Comparison of ENCODE assay signal across 17 cellular contexts in the genomic region with DNA sequence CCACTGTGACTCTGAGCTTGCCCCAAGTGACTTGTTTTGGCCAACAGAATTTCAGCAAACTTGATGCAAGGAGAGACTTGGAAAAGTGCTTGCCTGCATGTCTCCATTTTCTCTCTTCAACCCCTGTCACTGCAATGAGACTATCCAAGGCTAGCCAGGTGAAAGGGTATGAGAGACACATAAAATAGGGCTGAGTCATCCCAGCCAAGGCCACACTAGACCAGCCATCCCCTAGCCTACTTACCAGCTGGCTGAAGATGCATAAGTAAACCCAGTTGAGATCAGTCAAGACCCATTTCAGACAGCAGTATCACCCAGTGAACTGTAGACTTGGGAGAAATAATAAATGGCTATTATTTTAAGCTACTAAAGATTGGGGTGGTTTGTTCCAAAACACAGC.
"Had no signal": no experiment of that assay in that cellular context is flagged by ENCODE, and none has a peak within 500 bp of the region (broad histone marks: within the 10 kb centered on the region; RNA-seq: fewer than 3 reads in every experiment).

No MANE protein-coding gene starts in this region.

- H3K9me3 ChIP-seq: left lung, right lobe of liver, vagina had no signal

- H3K4me3 ChIP-seq: left lung, right lobe of liver, vagina had no signal

- DNase-seq: activated CD4-positive, alpha-beta T cell treated with anti-CD3 and anti-CD28 coated beads, Interleukin-2, amount 50 U/mL, for 4 hours; activated CD4-positive, CD25-positive, alpha-beta regulatory T cell treated with anti-CD3 and anti-CD28 coated beads, Interleukin-2, amount 50 U/mL, for 72 hours; activated effector memory CD4-positive, alpha-beta T cell treated with Interleukin-2 at 50 U/mL for 16 hours; activated T-cell treated with anti-CD3 and anti-CD28 coated beads, Interleukin-2, amount 50 U/mL, for 1 hour; brain microvascular endothelial cell; cerebellar nuclear complex; dermis blood vessel endothelial cell; endodermal cell; erythroblast; left lung; mesendoderm; right lobe of liver; stimulated activated CD4-positive, alpha-beta T cell treated with anti-CD3 and anti-CD28 coated beads, Interleukin-12 subunit alpha, Interleukin-12 subunit beta, amount 100 ng/mL, for 4 hours; stimulated activated CD4-positive, alpha-beta T cell treated with anti-CD3 and anti-CD28 coated beads, Interleukin-2, amount 100 ng/mL, for 48 hours; SW 1271 had no signal

- H3K9ac ChIP-seq: parathyroid adenoma had no signal

- H3K27ac ChIP-seq: brain microvascular endothelial cell, left lung, parathyroid adenoma, right lobe of liver, vagina had no signal

- H2AFZ ChIP-seq: parathyroid adenoma had no signal

- H3K27me3 ChIP-seq: brain microvascular endothelial cell, left lung, right lobe of liver, vagina had no signal

- H3K36me3 ChIP-seq: brain microvascular endothelial cell, left lung, right lobe of liver, vagina had no signal

- H3K79me2 ChIP-seq: parathyroid adenoma had no signal
